Comparison of ENCODE assay signal across 16 cellular contexts in the genomic region with DNA sequence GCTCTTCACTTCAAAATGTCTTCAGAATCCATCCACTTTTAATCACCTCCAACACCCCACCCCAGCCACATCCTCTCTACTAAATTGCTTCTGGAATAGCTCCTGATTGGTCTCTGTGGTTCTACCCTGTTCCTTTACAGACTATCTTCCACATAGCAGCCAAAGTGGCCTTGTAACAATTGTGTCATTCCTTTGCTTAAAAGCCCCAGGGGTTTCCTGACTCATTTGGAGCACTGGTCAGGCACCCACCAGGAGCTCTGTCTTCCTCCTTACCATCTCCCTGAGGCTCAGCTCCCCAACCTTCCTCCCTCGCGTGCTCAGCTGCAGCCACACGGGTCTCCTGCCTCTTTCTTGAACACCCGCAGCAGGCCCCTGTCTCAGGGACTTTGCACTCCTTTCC.
A peak's percentile ranks its signal among the peaks of the same experiment; 100 is the strongest.
DNase-seq lines count a peak whose midpoint lies in the region; ATAC-seq and TF ChIP-seq lines count a peak whose summit lies in the region.
"Had no signal": no experiment of that assay in that cellular context is flagged by ENCODE, and none has a peak within 500 bp of the region (broad histone marks: within the 10 kb centered on the region; RNA-seq: fewer than 3 reads in every experiment).

No MANE protein-coding gene starts in this region.

- H3K4me1 Mint-ChIP-seq in activated CD4-positive, alpha-beta T cell treated with anti-CD3 and anti-CD28 coated beads, Interleukin-2, amount 10 ng/mL, durations not matched to agents 24 days and 14 days = peaks cover 23% of the 10 kb centered on the region
- H3K4me1 Mint-ChIP-seq in HFFc6 (ENCODE audit: low read depth) = peaks cover 36% of the 10 kb centered on the region
- peaks cover 26% of the 10 kb centered on the region for H3K4me1 Mint-ChIP-seq in activated naive CD8-positive, alpha-beta T cell (ENCODE audit: low read depth)
- peaks cover 16 to 22% (median 19%) of the 10 kb centered on the region in 4 donors for H3K4me1 Mint-ChIP-seq in naive thymus-derived CD8-positive, alpha-beta T cell
- H3K4me1 Mint-ChIP-seq in activated T-cell treated with anti-CD3 and anti-CD28 coated beads, Interleukin-2, amount 50 U/mL, for 72 hours (ENCODE audit: low read depth) = peaks cover 32% of the 10 kb centered on the region

- no peak for TF ChIP-seq CTCF in HFFc6 (IDR thresholded peaks at IDR 0.05)

- ATAC-seq in naive thymus-derived CD8-positive, alpha-beta T cell = no peak
- ATAC-seq in activated T-cell treated with anti-CD3 and anti-CD28 coated beads, Interleukin-2, amount 50 U/mL, for 72 hours (replicated peaks in 1 of 2) = no peak
- ATAC-seq: body of pancreas, left lobe of liver had no signal

- POLR2A ChIA-PET in naive thymus-derived CD8-positive, alpha-beta T cell (lab: Charles Lee) = no interaction called here

- H3K27me3 Mint-ChIP-seq in activated CD4-positive, alpha-beta T cell treated with anti-CD3 and anti-CD28 coated beads, Interleukin-2, amount 10 ng/mL, durations not matched to agents 24 days and 14 days = no peaks in the 10 kb centered on the region
- H3K27me3 Mint-ChIP-seq in HFFc6 (ENCODE audit: insufficient read depth) = no peaks in the 10 kb centered on the region; the same call in 1 of the 2 replicates
- no peaks in the 10 kb centered on the region for H3K27me3 Mint-ChIP-seq in activated naive CD8-positive, alpha-beta T cell
- no peaks in the 10 kb centered on the region for H3K27me3 Mint-ChIP-seq in naive thymus-derived CD8-positive, alpha-beta T cell
- no peaks in the 10 kb centered on the region for H3K27me3 Mint-ChIP-seq in activated T-cell treated with anti-CD3 and anti-CD28 coated beads, Interleukin-2, amount 50 U/mL, for 72 hours (ENCODE audit: low read depth)

- peak overlapping the region; percentile 68 for H3K27ac Mint-ChIP-seq in activated CD4-positive, alpha-beta T cell treated with anti-CD3 and anti-CD28 coated beads, Interleukin-2, amount 10 ng/mL, durations not matched to agents 24 days and 14 days
- peak overlapping the region; percentile 50 for H3K27ac Mint-ChIP-seq in HFFc6
- peak overlapping the region; percentile 79 for H3K27ac Mint-ChIP-seq in activated naive CD8-positive, alpha-beta T cell
- H3K27ac Mint-ChIP-seq in naive thymus-derived CD8-positive, alpha-beta T cell = peak overlapping the region; percentile 15 to 87 (median 66)
- no peak overlapping the region for H3K27ac Mint-ChIP-seq in activated T-cell treated with anti-CD3 and anti-CD28 coated beads, Interleukin-2, amount 50 U/mL, for 72 hours

- peaks cover 77% of the 10 kb centered on the region for H3K36me3 Mint-ChIP-seq in activated CD4-positive, alpha-beta T cell treated with anti-CD3 and anti-CD28 coated beads, Interleukin-2, amount 10 ng/mL, durations not matched to agents 24 days and 14 days (ENCODE audit: low read depth)
- peaks cover 48% of the 10 kb centered on the region for H3K36me3 Mint-ChIP-seq in HFFc6 (ENCODE audit: low read depth)
- H3K36me3 Mint-ChIP-seq in activated naive CD8-positive, alpha-beta T cell = peaks cover 36% of the 10 kb centered on the region
- H3K36me3 Mint-ChIP-seq in naive thymus-derived CD8-positive, alpha-beta T cell = peaks cover 16 to 52% (median 36%) of the 10 kb centered on the region in 3 donors
- peaks cover 31 to 65% of the 10 kb centered on the region in 2 donors for H3K36me3 Mint-ChIP-seq in activated T-cell treated with anti-CD3 and anti-CD28 coated beads, Interleukin-2, amount 50 U/mL, for 72 hours (ENCODE audit: insufficient read depth in 2 of 2)

- intact Hi-C loops in activated CD4-positive, alpha-beta T cell treated with anti-CD3 and anti-CD28 coated beads, Interleukin-2, amount 10 ng/mL, durations not matched to agents 24 days and 14 days (cut with micrococcal nuclease) = no loop called here

- DNase-seq in activated CD4-positive, alpha-beta T cell treated with anti-CD3 and anti-CD28 coated beads, Interleukin-2, amount 10 ng/mL, durations not matched to agents 24 days and 14 days = peak; percentile 45
- no peak for DNase-seq in activated CD4-positive, alpha-beta T cell treated with anti-CD3 and anti-CD28 coated beads for 48 hours
- no peak for DNase-seq in HFFc6
- no peak for DNase-seq in naive thymus-derived CD8-positive, alpha-beta T cell
- no peak for DNase-seq in activated T-cell treated with anti-CD3 and anti-CD28 coated beads, Interleukin-2, amount 50 U/mL, for 72 hours
- DNase-seq in NCI-H2196 treated with DMSO at 0.1 percent for 48 hours (lab: John Stamatoyannopoulos, UW; ENCODE audit: unreplicated experiment) = no peak
- no peak for DNase-seq in SKM-1 treated with dmso at 0.1 percent for 144 hours (lab: John Stamatoyannopoulos, UW; ENCODE audit: unreplicated experiment)
- DNase-seq: BE2C, body of pancreas, erythroblast, foreskin fibroblast, NCI-H187, occipital lobe had no signal

- no peak overlapping the region for H3K4me3 Mint-ChIP-seq in activated CD4-positive, alpha-beta T cell treated with anti-CD3 and anti-CD28 coated beads, Interleukin-2, amount 10 ng/mL, durations not matched to agents 24 days and 14 days
- H3K4me3 Mint-ChIP-seq in HFFc6 = 0 out of 2 replicates have a peak overlapping the region, but pooled peaks have one; percentile 4
- H3K4me3 Mint-ChIP-seq in activated naive CD8-positive, alpha-beta T cell = peak overlapping the region; percentile 0
- peak overlapping the region in 7 of 10 donors; percentile 4 to 70 (median 36) for H3K4me3 Mint-ChIP-seq in naive thymus-derived CD8-positive, alpha-beta T cell
- H3K4me3 Mint-ChIP-seq in activated T-cell treated with anti-CD3 and anti-CD28 coated beads, Interleukin-2, amount 50 U/mL, for 72 hours = no peak overlapping the region
- H3K4me3 Mint-ChIP-seq: activated T-cell treated with anti-CD3 and anti-CD28 coated beads, Interleukin-2, amount 50 U/mL, for 4 hours had no signal

- H3K9me3 Mint-ChIP-seq in activated CD4-positive, alpha-beta T cell treated with anti-CD3 and anti-CD28 coated beads, Interleukin-2, amount 10 ng/mL, durations not matched to agents 24 days and 14 days = peaks cover 29% of the 10 kb centered on the region
- no peaks in the 10 kb centered on the region; the same call in 1 of the 2 replicates for H3K9me3 Mint-ChIP-seq in HFFc6
- no peaks in the 10 kb centered on the region for H3K9me3 Mint-ChIP-seq in activated naive CD8-positive, alpha-beta T cell (ENCODE audit: low read depth)
- peaks cover 0 to 14% (median 3%) of the 10 kb centered on the region in 9 donors for H3K9me3 Mint-ChIP-seq in naive thymus-derived CD8-positive, alpha-beta T cell
- peaks cover 15% of the 10 kb centered on the region in 2 donors for H3K9me3 Mint-ChIP-seq in activated T-cell treated with anti-CD3 and anti-CD28 coated beads, Interleukin-2, amount 50 U/mL, for 72 hours

Comparison
In these comparisons a context has a peak if more than half of its experiments do, and no peak if none do; other contexts are left out.
1. H3K4me3 Mint-ChIP-seq: peak in HFFc6 (single experiment), activated naive CD8-positive, alpha-beta T cell (single experiment) and naive thymus-derived CD8-positive, alpha-beta T cell (7 of 10); none in activated CD4-positive, alpha-beta T cell treated with anti-CD3 and anti-CD28 coated beads, Interleukin-2, amount 10 ng/mL, durations not matched to agents 24 days and 14 days (single experiment) and activated T-cell treated with anti-CD3 and anti-CD28 coated beads, Interleukin-2, amount 50 U/mL, for 72 hours (0 of 2).